In the genomic region with DNA sequence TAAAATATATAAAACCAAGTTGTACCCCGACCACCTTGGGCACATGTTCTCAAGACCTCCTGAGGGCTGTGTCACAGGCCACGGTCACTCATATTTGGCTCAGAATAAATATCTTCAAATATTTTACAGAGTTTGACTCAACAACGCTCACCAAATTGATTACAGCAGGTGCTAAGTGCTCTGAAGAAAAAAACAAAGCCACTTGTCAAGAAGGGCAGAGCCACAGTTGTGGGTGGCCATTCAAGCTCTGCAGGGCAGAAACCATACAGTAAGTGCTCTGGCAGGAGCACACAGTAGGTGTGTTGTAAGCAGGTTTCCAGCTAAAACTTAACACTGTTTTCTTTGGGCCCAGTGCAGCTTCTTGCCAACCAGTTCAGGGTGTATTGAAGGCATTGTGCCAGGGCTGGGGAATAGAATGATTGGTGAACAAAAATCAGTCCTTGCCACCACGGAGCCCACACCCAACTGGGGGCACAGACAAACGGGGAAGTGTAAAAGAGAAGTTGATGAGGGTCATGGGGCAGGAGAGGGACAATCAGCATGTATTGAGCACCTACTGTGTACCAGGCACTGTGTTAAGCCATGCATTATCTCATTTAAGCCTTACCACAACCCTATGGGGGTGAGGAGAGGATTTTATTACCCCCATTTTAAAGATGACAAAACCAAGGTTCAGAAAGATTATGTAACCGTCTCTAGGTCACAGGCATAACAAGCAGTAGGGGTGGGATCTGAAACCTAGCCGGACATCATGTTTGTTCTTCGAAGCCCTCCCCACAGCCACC, we compare ENCODE assay signal across 1 cellular context.
TF ChIP-seq lines count a peak whose summit lies in the region.

No MANE protein-coding gene starts in this region.

TF ChIP-seq in GM23338, 12 proteins besides CTCF, POLR2A, EP300 and RAD21 (continued from another document):
- TF ChIP-seq, protein P1, sequence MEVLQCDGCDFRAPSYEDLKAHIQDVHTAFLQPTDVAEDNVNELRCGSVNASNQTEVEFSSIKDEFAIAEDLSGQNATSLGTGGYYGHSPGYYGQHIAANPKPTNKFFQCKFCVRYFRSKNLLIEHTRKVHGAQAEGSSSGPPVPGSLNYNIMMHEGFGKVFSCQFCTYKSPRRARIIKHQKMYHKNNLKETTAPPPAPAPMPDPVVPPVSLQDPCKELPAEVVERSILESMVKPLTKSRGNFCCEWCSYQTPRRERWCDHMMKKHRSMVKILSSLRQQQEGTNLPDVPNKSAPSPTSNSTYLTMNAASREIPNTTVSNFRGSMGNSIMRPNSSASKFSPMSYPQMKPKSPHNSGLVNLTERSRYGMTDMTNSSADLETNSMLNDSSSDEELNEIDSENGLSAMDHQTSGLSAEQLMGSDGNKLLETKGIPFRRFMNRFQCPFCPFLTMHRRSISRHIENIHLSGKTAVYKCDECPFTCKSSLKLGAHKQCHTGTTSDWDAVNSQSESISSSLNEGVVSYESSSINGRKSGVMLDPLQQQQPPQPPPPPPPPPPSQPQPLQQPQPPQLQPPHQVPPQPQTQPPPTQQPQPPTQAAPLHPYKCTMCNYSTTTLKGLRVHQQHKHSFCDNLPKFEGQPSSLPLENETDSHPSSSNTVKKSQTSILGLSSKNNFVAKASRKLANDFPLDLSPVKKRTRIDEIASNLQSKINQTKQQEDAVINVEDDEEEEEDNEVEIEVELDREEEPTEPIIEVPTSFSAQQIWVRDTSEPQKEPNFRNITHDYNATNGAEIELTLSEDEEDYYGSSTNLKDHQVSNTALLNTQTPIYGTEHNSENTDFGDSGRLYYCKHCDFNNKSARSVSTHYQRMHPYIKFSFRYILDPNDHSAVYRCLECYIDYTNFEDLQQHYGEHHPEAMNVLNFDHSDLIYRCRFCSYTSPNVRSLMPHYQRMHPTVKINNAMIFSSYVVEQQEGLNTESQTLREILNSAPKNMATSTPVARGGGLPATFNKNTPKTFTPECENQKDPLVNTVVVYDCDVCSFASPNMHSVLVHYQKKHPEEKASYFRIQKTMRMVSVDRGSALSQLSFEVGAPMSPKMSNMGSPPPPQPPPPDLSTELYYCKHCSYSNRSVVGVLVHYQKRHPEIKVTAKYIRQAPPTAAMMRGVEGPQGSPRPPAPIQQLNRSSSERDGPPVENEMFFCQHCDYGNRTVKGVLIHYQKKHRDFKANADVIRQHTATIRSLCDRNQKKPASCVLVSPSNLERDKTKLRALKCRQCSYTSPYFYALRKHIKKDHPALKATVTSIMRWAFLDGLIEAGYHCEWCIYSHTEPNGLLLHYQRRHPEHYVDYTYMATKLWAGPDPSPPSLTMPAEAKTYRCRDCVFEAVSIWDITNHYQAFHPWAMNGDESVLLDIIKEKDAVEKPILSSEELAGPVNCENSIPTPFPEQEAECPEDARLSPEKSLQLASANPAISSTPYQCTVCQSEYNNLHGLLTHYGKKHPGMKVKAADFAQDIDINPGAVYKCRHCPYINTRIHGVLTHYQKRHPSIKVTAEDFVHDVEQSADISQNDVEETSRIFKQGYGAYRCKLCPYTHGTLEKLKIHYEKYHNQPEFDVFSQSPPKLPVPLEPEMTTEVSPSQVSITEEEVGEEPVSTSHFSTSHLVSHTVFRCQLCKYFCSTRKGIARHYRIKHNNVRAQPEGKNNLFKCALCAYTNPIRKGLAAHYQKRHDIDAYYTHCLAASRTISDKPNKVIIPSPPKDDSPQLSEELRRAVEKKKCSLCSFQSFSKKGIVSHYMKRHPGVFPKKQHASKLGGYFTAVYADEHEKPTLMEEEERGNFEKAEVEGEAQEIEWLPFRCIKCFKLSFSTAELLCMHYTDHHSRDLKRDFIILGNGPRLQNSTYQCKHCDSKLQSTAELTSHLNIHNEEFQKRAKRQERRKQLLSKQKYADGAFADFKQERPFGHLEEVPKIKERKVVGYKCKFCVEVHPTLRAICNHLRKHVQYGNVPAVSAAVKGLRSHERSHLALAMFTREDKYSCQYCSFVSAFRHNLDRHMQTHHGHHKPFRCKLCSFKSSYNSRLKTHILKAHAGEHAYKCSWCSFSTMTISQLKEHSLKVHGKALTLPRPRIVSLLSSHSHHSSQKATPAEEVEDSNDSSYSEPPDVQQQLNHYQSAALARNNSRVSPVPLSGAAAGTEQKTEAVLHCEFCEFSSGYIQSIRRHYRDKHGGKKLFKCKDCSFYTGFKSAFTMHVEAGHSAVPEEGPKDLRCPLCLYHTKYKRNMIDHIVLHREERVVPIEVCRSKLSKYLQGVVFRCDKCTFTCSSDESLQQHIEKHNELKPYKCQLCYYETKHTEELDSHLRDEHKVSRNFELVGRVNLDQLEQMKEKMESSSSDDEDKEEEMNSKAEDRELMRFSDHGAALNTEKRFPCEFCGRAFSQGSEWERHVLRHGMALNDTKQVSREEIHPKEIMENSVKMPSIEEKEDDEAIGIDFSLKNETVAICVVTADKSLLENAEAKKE (CRISPR knock-in tag; IDR thresholded peaks at IDR 0.05): no peak
- TF ChIP-seq ZNF114 (CRISPR knock-in tag; IDR thresholded peaks at IDR 0.05) (no peak), ZNF331 (CRISPR knock-in tag; IDR thresholded peaks at IDR 0.05; ENCODE audit: low read depth) (no peak), EZH2phosphoT487 (IDR thresholded peaks at IDR 0.05; ENCODE audit: unreplicated experiment) (no peak), CREB1 (CRISPR knock-in tag; IDR thresholded peaks at IDR 0.05; ENCODE audit: low read depth) (no peak)
TF ChIP-seq in GM23338: peak in this region for 0.
